Comparison of ENCODE assay signal across 38 cellular contexts in the genomic region with DNA sequence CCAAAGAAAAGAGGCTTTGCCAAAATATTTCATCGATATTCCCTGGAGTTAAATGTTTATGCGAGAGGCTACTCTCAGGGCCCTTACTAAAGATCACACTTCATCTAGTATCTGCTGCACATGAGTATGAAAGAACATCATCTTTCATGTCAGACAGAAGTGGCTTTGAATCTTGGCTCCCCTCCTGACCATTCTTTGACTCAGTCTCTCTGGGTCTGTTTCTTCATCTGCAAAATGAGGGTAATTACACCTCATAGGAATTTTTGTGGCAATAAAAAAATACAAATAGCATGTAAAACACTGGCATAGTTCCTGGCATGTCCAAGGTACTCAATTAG. TPM values are rescaled to one million over a fixed set of nuclear protein-coding genes. Genes with fewer than 3 reads are reported as not detected.
"Had no signal": no experiment of that assay in that cellular context is flagged by ENCODE, and none has a peak within 500 bp of the region (broad histone marks: within the 10 kb centered on the region; RNA-seq: fewer than 3 reads in every experiment).

No MANE protein-coding gene starts in this region.

- H3K27me3 ChIP-seq: adrenal gland, breast epithelium, cardiac muscle cell, colonic mucosa, esophagus squamous epithelium, gastroesophageal sphincter had no signal

- H3K4me3 Mint-ChIP-seq: activated B cell treated with CpG ODN at 0.5 μM for 24 hours; activated CD8-positive, alpha-beta T cell treated with anti-CD3 and anti-CD28 coated beads for 36 hours; activated naive CD4-positive, alpha-beta T cell treated with anti-CD3 and anti-CD28 coated beads for 36 hours; activated naive CD4-positive, alpha-beta T cell treated with anti-CD3 and anti-CD28 coated beads, Interleukin-2, amount 50 U/mL, for 24 hours; activated naive CD8-positive, alpha-beta T cell treated with anti-CD3 and anti-CD28 coated beads for 36 hours; activated naive CD8-positive, alpha-beta T cell treated with anti-CD3 and anti-CD28 coated beads, Interleukin-2, amount 50 U/mL, for 24 hours; activated T-helper 1 cell treated with anti-CD3 and anti-CD28 coated beads, Interleukin-12 subunit alpha, Interleukin-12 subunit beta, Interleukin-2, Interleukin-4 antibody, amounts not matched to agents 30 ng/mL and 10 ng/mL and 1 ng/mL, durations not matched to agents 14 hours and 24 hours and 36 hours; brain; T-cell; T-helper 1 cell treated with Interleukin-12 subunit alpha and Interleukin-12 subunit beta and Interleukin-4 antibody, amounts not matched to agents 30 μg/mL and 1 μg/mL, for 36 hours; T-helper 2 cell treated with Interferon-gamma antibody and Interleukin-4, amounts not matched to agents 5 μg/mL and 100 μg/mL, for 36 hours had no signal

- H3K9me3 ChIP-seq: adrenal gland, breast epithelium, colonic mucosa, gastroesophageal sphincter had no signal

- H3K36me3 Mint-ChIP-seq: activated naive CD8-positive, alpha-beta T cell treated with anti-CD3 and anti-CD28 coated beads for 36 hours; T-cell had no signal

- H3K27ac ChIP-seq: adrenal gland, breast epithelium, cardiac muscle cell, colonic mucosa, epithelial cell of prostate, gastroesophageal sphincter, WERI-Rb-1 had no signal

- DNase-seq: activated B cell treated with CpG ODN at 0.5 μM for 24 hours; activated CD4-positive, alpha-beta T cell treated with anti-CD3 and anti-CD28 coated beads for 48 hours; activated CD4-positive, alpha-beta T cell treated with anti-CD3 and anti-CD28 coated beads, Interleukin-2, amount 50 U/mL, for 1 hour; activated CD4-positive, alpha-beta T cell treated with anti-CD3 and anti-CD28 coated beads, Interleukin-2, amount 50 U/mL, for 48 hours; activated CD8-positive, alpha-beta memory T cell treated with anti-CD3 and anti-CD28 coated beads for 24 hours; activated CD8-positive, alpha-beta T cell treated with anti-CD3 and anti-CD28 coated beads for 36 hours; activated effector memory CD4-positive, alpha-beta T cell treated with anti-CD3 and anti-CD28 coated beads, Interleukin-2, amount 50 U/mL, for 16 hours; activated naive CD4-positive, alpha-beta T cell treated with anti-CD3 and anti-CD28 coated beads for 36 hours; activated naive CD8-positive, alpha-beta T cell treated with anti-CD3 and anti-CD28 coated beads for 36 hours; activated naive CD8-positive, alpha-beta T cell treated with anti-CD3 and anti-CD28 coated beads, Interleukin-2, amount 50 U/mL, for 24 hours; activated T-cell treated with anti-CD3 and anti-CD28 coated beads, Interleukin-2, amount 50 U/mL, for 48 hours; adrenal gland; amygdala; aorta; central memory CD4-positive, alpha-beta T cell; cerebellar nuclear complex; colonic mucosa; effector CD8-positive, alpha-beta T cell; esophagus squamous epithelium; foreskin melanocyte; head of caudate nucleus; T-cell; T1000; WERI-Rb-1 had no signal

- H3K4me1 Mint-ChIP-seq: activated B cell treated with CpG ODN at 0.5 μM for 24 hours; activated naive CD4-positive, alpha-beta T cell treated with anti-CD3 and anti-CD28 coated beads, Interleukin-2, amount 50 U/mL, for 24 hours; activated naive CD8-positive, alpha-beta T cell treated with anti-CD3 and anti-CD28 coated beads for 36 hours; activated naive CD8-positive, alpha-beta T cell treated with anti-CD3 and anti-CD28 coated beads, Interleukin-2, amount 50 U/mL, for 24 hours; brain; T-cell had no signal

- ATAC-seq: activated CD4-positive, CD25-positive, alpha-beta regulatory T cell treated with anti-CD3 and anti-CD28 coated beads, Interleukin-2, amount 50 U/mL, for 24 hours; activated CD8-positive, alpha-beta T cell treated with anti-CD3 and anti-CD28 coated beads for 36 hours; activated naive CD8-positive, alpha-beta T cell treated with anti-CD3 and anti-CD28 coated beads, Interleukin-2, amount 50 U/mL, for 24 hours; gastroesophageal sphincter; T-cell had no signal

- FAIRE-seq: endometrium, endothelial cell of umbilical vein had no signal

- H3K36me3 ChIP-seq: adrenal gland, breast epithelium, cardiac muscle cell, colonic mucosa, esophagus squamous epithelium, WERI-Rb-1 had no signal

- H3K27ac Mint-ChIP-seq: activated B cell treated with CpG ODN at 0.5 μM for 24 hours; activated CD8-positive, alpha-beta T cell treated with anti-CD3 and anti-CD28 coated beads for 36 hours; activated naive CD4-positive, alpha-beta T cell treated with anti-CD3 and anti-CD28 coated beads for 36 hours; activated naive CD4-positive, alpha-beta T cell treated with anti-CD3 and anti-CD28 coated beads, Interleukin-2, amount 50 U/mL, for 24 hours; activated naive CD8-positive, alpha-beta T cell treated with anti-CD3 and anti-CD28 coated beads for 36 hours; activated naive CD8-positive, alpha-beta T cell treated with anti-CD3 and anti-CD28 coated beads, Interleukin-2, amount 50 U/mL, for 24 hours; activated T-helper 1 cell treated with anti-CD3 and anti-CD28 coated beads, Interleukin-12 subunit alpha, Interleukin-12 subunit beta, Interleukin-2, Interleukin-4 antibody, amounts not matched to agents 30 ng/mL and 10 ng/mL and 1 ng/mL, durations not matched to agents 14 hours and 24 hours and 36 hours; activated T-helper 2 cell treated with anti-CD3 and anti-CD28 coated beads, Interferon-gamma antibody, Interleukin-2, Interleukin-4, amounts not matched to agents 10 μg/mL and 5 μg/mL and 100 μg/mL, durations not matched to agents 14 hours and 24 hours and 36 hours; brain; T-cell; T-helper 1 cell treated with Interleukin-12 subunit alpha and Interleukin-12 subunit beta and Interleukin-4 antibody, amounts not matched to agents 30 μg/mL and 1 μg/mL, for 36 hours; T-helper 2 cell treated with Interferon-gamma antibody and Interleukin-4, amounts not matched to agents 5 μg/mL and 100 μg/mL, for 36 hours had no signal

- H3K4me1 ChIP-seq: adrenal gland, breast epithelium, colonic mucosa had no signal

- H3K4me3 ChIP-seq: adrenal gland, breast epithelium, cardiac muscle cell, colonic mucosa, esophagus squamous epithelium, gastroesophageal sphincter had no signal

RNA-seq across cellular contexts. Expression of a gene that starts 58.1 kb away (rescaled TPM):
- total RNA-seq: activated B cell treated with CpG ODN at 0.5 μM for 24 hours, dermis microvascular lymphatic vessel endothelial cell had no signal
